8 cellular contexts compared by ENCODE assay signal in the genomic region with DNA sequence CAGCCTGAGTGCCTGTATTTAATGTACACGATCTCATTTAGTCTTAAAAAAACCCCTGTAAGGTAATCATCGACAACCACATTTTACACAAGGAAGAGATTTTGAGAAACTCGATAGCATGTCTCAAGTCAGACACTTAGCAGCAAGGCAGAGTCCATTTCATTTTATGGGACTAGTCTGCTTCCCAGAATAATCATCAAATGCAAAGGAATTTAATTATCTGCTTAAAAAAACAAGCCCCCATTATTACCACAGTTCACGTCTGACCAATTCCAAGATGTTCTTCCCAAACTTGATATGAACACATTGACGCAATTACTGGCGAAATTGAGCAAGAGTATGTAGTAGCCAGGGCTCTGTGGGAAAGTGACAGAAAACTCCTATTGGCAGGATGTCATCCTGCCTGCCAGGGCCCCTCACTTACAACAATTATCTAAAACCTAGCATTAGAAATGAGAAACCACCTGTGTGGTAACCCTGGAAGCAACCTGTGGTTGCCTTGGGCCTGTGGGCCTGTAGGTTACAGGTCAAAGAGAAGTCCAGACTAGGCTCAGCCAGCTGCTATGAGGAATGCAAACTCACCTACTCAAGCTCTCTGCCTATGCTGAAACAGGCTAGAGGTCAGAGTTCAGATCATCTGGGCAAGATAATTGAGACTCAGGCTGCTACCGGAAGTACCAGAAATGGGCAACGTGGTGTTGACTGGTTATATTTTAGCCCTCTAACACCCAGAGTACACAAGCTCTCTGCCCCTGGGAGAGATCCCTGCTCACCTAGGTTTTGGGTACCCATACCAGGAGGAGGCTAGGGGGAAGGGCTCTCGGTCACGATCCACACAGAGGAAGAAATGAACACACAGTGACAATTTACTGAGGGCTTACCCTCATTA. TPM values are rescaled to one million over a fixed set of nuclear protein-coding genes. Genes with fewer than 3 reads are reported as not detected.
DNase-seq lines count a peak whose midpoint lies in the region; ATAC-seq and TF ChIP-seq lines count a peak whose summit lies in the region.

No MANE protein-coding gene starts in this region.

- H3K4me3 ChIP-seq in CD4-positive, CD25-positive, alpha-beta regulatory T cell (ENCODE audit: low read depth, low read length) = peak overlapping the region; percentile 98

- H3K27me3 ChIP-seq in CD4-positive, CD25-positive, alpha-beta regulatory T cell (ENCODE audit: control insufficient read depth, insufficient read depth, low read length) = no peaks in the 10 kb centered on the region

- H3K9me3 ChIP-seq in CD4-positive, CD25-positive, alpha-beta regulatory T cell (ENCODE audit: control insufficient read depth in 2 of 2, low read length in 2 of 2) = no peaks in the 10 kb centered on the region

- DNase-seq in CD4-positive, CD25-positive, alpha-beta regulatory T cell = peak; percentile 47 to 76 (median 47)
- peak; percentile 48 for DNase-seq in activated CD4-positive, CD25-positive, alpha-beta regulatory T cell treated with anti-CD3 and anti-CD28 coated beads, Interleukin-2, amount 50 U/mL, for 72 hours
- DNase-seq in fibroblast of peridontal ligament (ENCODE audit: extremely low read depth) = peak; percentile 96
- DNase-seq in osteocyte (ENCODE audit: extremely low spot score, unreplicated experiment) = no peak

- peak overlapping the region; percentile 96 for H3K27ac ChIP-seq in CD4-positive, CD25-positive, alpha-beta regulatory T cell (ENCODE audit: insufficient read depth, low read length, poor library complexity, severe bottlenecking)

- peaks cover 17 to 81% (median 65%) of the 10 kb centered on the region in 4 donors for H3K4me1 Mint-ChIP-seq in CD4-positive, CD25-positive, alpha-beta regulatory T cell
- peaks cover 37 to 50% (median 43%) of the 10 kb centered on the region in 3 donors for H3K4me1 Mint-ChIP-seq in IgD-negative memory B cell
- peaks cover 61% of the 10 kb centered on the region for H3K4me1 Mint-ChIP-seq in osteocyte (ENCODE audit: unreplicated experiment)

- no peaks in the 10 kb centered on the region for H3K27me3 Mint-ChIP-seq in CD4-positive, CD25-positive, alpha-beta regulatory T cell
- H3K27me3 Mint-ChIP-seq in IgD-negative memory B cell (no peaks in the 10 kb centered on the region), osteocyte (ENCODE audit: unreplicated experiment) (no peaks in the 10 kb centered on the region)

- H3K9me3 Mint-ChIP-seq in CD4-positive, CD25-positive, alpha-beta regulatory T cell = no peaks in the 10 kb centered on the region
- H3K9me3 Mint-ChIP-seq in IgD-negative memory B cell = no peaks in the 10 kb centered on the region
- H3K9me3 Mint-ChIP-seq in osteocyte (ENCODE audit: unreplicated experiment) = no peaks in the 10 kb centered on the region

- no peak for ATAC-seq in CD4-positive, CD25-positive, alpha-beta regulatory T cell (ENCODE audit: low read depth in 2 of 2)
- ATAC-seq in GM18873 (IDR thresholded peaks at IDR 0.05; ENCODE audit: low FRiP score, unreplicated experiment) (peak; percentile 35), HG03442 (IDR thresholded peaks at IDR 0.05; ENCODE audit: unreplicated experiment) (no peak), HG03521 (IDR thresholded peaks at IDR 0.05; ENCODE audit: unreplicated experiment) (no peak)

- H3K36me3 Mint-ChIP-seq in CD4-positive, CD25-positive, alpha-beta regulatory T cell = no peaks in the 10 kb centered on the region
- H3K36me3 Mint-ChIP-seq in IgD-negative memory B cell = no peaks in the 10 kb centered on the region
- H3K36me3 Mint-ChIP-seq in osteocyte (ENCODE audit: unreplicated experiment) = no peaks in the 10 kb centered on the region

- peak overlapping the region; percentile 88 to 97 (median 96) for H3K4me3 Mint-ChIP-seq in CD4-positive, CD25-positive, alpha-beta regulatory T cell
- H3K4me3 Mint-ChIP-seq in IgD-negative memory B cell (peak overlapping the region; percentile 89 to 97 (median 93)), osteocyte (ENCODE audit: unreplicated experiment) (peak overlapping the region; percentile 86)

- TF ChIP-seq CTCF in osteocyte (IDR thresholded peaks at IDR 0.05) = no peak

- peaks cover 69% of the 10 kb centered on the region for H3K4me1 ChIP-seq in CD4-positive, CD25-positive, alpha-beta regulatory T cell (ENCODE audit: control insufficient read depth, insufficient read depth, low read length, poor library complexity, severe bottlenecking)

- no peaks in the 10 kb centered on the region for H3K36me3 ChIP-seq in CD4-positive, CD25-positive, alpha-beta regulatory T cell (ENCODE audit: control insufficient read depth, insufficient read depth, low read length)

- peak overlapping the region; percentile 93 to 97 (median 96) for H3K27ac Mint-ChIP-seq in CD4-positive, CD25-positive, alpha-beta regulatory T cell
- peak overlapping the region; percentile 91 to 95 (median 92) for H3K27ac Mint-ChIP-seq in IgD-negative memory B cell
- H3K27ac Mint-ChIP-seq in osteocyte (ENCODE audit: unreplicated experiment) = peak overlapping the region; percentile 78

RNA-seq across cellular contexts. Expression of gene B4GALT1, which starts 1.6 kb away (rescaled TPM):
- 87.8 TPM for total RNA-seq in CD4-positive, CD25-positive, alpha-beta regulatory T cell
- polyA plus RNA-seq in CD4-positive, CD25-positive, alpha-beta regulatory T cell = 10 to 100 TPM; 18.8 to 21.7 (median 20.6) TPM
- 55.1 TPM for polyA plus RNA-seq in IgD-negative memory B cell
- 39.1 and 40.9 TPM in 2 replicates for total RNA-seq in osteocyte
